ENCODE assay signal across 1 cellular context in the genomic region with DNA sequence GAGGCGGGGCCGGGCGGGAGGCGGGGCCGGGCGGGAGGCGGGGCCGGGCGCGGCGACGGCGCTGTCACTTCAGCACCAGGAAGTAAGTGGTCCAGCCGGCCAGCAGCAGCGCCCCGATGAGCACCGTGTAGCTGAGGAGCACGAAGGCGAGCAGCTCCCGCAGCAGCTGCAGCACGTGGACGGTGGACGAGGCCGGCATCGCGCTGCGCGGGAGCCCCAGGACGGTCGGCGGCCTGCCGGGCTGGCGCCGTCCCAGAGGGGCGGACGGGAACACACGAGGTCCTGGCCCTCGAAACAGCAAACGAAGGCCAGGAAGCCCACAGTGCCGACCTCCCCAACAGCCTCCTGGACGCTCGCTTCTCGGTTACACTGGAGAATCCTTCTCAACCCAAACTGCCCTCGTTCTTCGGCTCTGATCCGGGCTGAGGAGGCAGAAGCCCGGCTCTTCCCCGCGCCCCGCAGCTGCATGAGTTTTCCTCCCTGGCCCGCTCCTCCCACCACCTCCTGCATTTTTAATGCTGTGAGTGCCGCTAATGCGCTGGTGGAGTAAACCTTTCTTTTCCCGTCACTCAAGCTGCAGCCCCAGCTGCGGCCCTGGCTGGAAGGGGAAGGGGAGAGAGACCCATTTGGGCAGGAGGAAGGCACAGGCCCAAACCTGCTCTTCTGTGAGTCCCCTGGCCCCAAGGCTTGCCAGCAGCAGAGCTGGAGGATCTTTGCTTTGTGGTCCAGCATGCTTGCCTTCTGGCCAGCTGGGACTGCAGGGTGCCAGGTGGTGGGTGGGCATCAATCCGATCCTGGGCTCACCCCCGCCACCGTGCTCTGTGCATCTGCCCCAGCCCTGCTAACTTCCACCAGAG.
A peak's percentile ranks its signal among the peaks of the same experiment; 100 is the strongest.
TF ChIP-seq lines count a peak whose summit lies in the region.

No MANE protein-coding gene starts in this region.

TF ChIP-seq in HCT116, 20 proteins besides CTCF, POLR2A, EP300 and RAD21 (continued from another document):
- TF ChIP-seq, protein P1, sequence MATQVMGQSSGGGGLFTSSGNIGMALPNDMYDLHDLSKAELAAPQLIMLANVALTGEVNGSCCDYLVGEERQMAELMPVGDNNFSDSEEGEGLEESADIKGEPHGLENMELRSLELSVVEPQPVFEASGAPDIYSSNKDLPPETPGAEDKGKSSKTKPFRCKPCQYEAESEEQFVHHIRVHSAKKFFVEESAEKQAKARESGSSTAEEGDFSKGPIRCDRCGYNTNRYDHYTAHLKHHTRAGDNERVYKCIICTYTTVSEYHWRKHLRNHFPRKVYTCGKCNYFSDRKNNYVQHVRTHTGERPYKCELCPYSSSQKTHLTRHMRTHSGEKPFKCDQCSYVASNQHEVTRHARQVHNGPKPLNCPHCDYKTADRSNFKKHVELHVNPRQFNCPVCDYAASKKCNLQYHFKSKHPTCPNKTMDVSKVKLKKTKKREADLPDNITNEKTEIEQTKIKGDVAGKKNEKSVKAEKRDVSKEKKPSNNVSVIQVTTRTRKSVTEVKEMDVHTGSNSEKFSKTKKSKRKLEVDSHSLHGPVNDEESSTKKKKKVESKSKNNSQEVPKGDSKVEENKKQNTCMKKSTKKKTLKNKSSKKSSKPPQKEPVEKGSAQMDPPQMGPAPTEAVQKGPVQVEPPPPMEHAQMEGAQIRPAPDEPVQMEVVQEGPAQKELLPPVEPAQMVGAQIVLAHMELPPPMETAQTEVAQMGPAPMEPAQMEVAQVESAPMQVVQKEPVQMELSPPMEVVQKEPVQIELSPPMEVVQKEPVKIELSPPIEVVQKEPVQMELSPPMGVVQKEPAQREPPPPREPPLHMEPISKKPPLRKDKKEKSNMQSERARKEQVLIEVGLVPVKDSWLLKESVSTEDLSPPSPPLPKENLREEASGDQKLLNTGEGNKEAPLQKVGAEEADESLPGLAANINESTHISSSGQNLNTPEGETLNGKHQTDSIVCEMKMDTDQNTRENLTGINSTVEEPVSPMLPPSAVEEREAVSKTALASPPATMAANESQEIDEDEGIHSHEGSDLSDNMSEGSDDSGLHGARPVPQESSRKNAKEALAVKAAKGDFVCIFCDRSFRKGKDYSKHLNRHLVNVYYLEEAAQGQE (IDR thresholded peaks at IDR 0.05; ENCODE audit: low read depth) = peak; percentile 69
- TF ChIP-seq POLR2AphosphoS5 (IDR thresholded peaks at IDR 0.05; ENCODE audit: low read depth, low read length) = no peak
